Comparison of ENCODE assay signal across 1 cellular context in the genomic region with DNA sequence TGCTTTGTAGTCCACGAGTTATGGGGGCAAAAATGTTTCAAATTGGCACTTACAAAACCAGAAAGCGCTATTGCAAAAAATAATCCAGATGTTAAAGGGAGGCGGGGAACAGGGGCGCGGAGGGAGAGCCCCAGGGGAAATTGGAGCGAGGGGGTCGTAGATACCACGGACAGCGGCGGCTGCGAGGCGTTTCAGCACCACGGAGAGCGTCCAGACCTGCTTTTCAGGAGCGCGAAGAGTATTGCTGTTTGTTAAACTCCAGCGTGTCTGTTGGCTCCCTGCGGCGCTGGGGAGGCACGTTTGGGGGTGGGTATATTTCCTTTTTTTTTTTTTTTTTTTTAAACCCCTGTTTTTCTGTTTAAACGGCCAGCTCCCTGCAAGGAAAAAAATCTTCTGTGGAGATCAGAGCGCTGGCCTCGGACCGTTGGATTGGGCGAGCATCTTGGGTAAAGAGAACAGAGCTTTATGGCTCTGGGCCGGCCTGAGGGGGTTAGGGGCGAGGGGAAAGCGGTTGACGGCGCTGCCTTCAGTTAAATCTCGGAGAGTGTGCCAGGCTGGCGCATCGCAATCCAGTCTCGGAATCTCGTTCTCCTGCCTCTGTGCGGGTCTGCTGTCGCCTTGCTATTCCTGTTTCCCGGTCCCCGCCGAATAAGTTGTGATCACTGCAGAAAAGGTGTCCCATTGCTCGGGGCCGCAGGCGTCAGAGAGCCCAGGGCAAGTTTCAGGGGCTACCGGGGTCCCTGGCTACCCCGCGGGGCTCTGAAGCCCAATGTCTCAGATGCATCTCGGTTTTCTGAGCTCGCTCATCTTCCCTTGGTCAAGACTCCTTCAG.
TF ChIP-seq lines count a peak whose summit lies in the region.

A gene (minus strand): TSS at position 288 of the 832 bp plus-strand sequence. CDS start 302 bp downstream, outside the sequence.

TF ChIP-seq in K562, 482 proteins besides CTCF, POLR2A, EP300 and RAD21 (continued from another document and continues in another):
- TF ChIP-seq, protein P1, sequence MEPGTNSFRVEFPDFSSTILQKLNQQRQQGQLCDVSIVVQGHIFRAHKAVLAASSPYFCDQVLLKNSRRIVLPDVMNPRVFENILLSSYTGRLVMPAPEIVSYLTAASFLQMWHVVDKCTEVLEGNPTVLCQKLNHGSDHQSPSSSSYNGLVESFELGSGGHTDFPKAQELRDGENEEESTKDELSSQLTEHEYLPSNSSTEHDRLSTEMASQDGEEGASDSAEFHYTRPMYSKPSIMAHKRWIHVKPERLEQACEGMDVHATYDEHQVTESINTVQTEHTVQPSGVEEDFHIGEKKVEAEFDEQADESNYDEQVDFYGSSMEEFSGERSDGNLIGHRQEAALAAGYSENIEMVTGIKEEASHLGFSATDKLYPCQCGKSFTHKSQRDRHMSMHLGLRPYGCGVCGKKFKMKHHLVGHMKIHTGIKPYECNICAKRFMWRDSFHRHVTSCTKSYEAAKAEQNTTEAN (CRISPR knock-in tag; IDR thresholded peaks at IDR 0.05): no peak
- no peak for TF ChIP-seq CHD1 (IDR thresholded peaks at IDR 0.05; ENCODE audit: low read length)
- TF ChIP-seq HNRNPK (IDR thresholded peaks at IDR 0.05; ENCODE audit: low read depth, low read length, poor library complexity, severe bottlenecking): no peak
- TF ChIP-seq MIER1 (IDR thresholded peaks at IDR 0.05; ENCODE audit: low read depth): peak; percentile 98
- TF ChIP-seq ZNF76 (CRISPR knock-in tag; IDR thresholded peaks at IDR 0.05; ENCODE audit: borderline replicate concordance): no peak
- TF ChIP-seq, protein P2, sequence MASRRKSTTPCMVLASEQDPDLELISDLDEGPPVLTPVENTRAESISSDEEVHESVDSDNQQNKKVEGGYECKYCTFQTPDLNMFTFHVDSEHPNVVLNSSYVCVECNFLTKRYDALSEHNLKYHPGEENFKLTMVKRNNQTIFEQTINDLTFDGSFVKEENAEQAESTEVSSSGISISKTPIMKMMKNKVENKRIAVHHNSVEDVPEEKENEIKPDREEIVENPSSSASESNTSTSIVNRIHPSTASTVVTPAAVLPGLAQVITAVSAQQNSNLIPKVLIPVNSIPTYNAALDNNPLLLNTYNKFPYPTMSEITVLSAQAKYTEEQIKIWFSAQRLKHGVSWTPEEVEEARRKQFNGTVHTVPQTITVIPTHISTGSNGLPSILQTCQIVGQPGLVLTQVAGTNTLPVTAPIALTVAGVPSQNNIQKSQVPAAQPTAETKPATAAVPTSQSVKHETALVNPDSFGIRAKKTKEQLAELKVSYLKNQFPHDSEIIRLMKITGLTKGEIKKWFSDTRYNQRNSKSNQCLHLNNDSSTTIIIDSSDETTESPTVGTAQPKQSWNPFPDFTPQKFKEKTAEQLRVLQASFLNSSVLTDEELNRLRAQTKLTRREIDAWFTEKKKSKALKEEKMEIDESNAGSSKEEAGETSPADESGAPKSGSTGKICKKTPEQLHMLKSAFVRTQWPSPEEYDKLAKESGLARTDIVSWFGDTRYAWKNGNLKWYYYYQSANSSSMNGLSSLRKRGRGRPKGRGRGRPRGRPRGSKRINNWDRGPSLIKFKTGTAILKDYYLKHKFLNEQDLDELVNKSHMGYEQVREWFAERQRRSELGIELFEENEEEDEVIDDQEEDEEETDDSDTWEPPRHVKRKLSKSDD (conservative IDR thresholded peaks at IDR 0.05; ENCODE audit: low read length): no peak
- no peak for TF ChIP-seq CBFA2T2 (conservative IDR thresholded peaks at IDR 0.05)
- TF ChIP-seq CREBBP (IDR thresholded peaks at IDR 0.05; ENCODE audit: low read depth, low read length): no peak
- TF ChIP-seq ZFPM2 (CRISPR knock-in tag; IDR thresholded peaks at IDR 0.05): no peak
- TF ChIP-seq HEY1 (CRISPR knock-in tag; IDR thresholded peaks at IDR 0.05; ENCODE audit: borderline replicate concordance): no peak
- 0 out of 2 replicates have a peak, but pooled peaks have one; percentile 70 for TF ChIP-seq ZNF175 (CRISPR knock-in tag; IDR thresholded peaks at IDR 0.05; ENCODE audit: low read depth)
- TF ChIP-seq ATF7 (IDR thresholded peaks at IDR 0.05): no peak
- no peak for TF ChIP-seq TCFL5 (CRISPR knock-in tag; conservative IDR thresholded peaks at IDR 0.05)
- no peak for TF ChIP-seq ZNF551 (CRISPR knock-in tag; IDR thresholded peaks at IDR 0.05)
- TF ChIP-seq KDM2B (CRISPR knock-in tag; IDR thresholded peaks at IDR 0.05): no peak
- TF ChIP-seq HNRNPL (IDR thresholded peaks at IDR 0.05; ENCODE audit: low read depth, low read length): no peak
- TF ChIP-seq MCM2 (IDR thresholded peaks at IDR 0.05; ENCODE audit: low read depth): no peak
- TF ChIP-seq, protein P3, sequence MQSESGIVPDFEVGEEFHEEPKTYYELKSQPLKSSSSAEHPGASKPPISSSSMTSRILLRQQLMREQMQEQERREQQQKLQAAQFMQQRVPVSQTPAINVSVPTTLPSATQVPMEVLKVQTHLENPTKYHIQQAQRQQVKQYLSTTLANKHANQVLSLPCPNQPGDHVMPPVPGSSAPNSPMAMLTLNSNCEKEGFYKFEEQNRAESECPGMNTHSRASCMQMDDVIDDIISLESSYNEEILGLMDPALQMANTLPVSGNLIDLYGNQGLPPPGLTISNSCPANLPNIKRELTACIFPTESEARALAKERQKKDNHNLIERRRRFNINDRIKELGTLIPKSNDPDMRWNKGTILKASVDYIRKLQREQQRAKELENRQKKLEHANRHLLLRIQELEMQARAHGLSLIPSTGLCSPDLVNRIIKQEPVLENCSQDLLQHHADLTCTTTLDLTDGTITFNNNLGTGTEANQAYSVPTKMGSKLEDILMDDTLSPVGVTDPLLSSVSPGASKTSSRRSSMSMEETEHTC (IDR thresholded peaks at IDR 0.05): no peak
- TF ChIP-seq, protein P4, sequence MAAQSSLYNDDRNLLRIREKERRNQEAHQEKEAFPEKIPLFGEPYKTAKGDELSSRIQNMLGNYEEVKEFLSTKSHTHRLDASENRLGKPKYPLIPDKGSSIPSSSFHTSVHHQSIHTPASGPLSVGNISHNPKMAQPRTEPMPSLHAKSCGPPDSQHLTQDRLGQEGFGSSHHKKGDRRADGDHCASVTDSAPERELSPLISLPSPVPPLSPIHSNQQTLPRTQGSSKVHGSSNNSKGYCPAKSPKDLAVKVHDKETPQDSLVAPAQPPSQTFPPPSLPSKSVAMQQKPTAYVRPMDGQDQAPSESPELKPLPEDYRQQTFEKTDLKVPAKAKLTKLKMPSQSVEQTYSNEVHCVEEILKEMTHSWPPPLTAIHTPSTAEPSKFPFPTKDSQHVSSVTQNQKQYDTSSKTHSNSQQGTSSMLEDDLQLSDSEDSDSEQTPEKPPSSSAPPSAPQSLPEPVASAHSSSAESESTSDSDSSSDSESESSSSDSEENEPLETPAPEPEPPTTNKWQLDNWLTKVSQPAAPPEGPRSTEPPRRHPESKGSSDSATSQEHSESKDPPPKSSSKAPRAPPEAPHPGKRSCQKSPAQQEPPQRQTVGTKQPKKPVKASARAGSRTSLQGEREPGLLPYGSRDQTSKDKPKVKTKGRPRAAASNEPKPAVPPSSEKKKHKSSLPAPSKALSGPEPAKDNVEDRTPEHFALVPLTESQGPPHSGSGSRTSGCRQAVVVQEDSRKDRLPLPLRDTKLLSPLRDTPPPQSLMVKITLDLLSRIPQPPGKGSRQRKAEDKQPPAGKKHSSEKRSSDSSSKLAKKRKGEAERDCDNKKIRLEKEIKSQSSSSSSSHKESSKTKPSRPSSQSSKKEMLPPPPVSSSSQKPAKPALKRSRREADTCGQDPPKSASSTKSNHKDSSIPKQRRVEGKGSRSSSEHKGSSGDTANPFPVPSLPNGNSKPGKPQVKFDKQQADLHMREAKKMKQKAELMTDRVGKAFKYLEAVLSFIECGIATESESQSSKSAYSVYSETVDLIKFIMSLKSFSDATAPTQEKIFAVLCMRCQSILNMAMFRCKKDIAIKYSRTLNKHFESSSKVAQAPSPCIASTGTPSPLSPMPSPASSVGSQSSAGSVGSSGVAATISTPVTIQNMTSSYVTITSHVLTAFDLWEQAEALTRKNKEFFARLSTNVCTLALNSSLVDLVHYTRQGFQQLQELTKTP (IDR thresholded peaks at IDR 0.05; ENCODE audit: low read depth in 1 of 2, partially characterized antibody in 2 of 2): peak in 1 of 2 experiments; percentile 99
- TF ChIP-seq, protein P5, sequence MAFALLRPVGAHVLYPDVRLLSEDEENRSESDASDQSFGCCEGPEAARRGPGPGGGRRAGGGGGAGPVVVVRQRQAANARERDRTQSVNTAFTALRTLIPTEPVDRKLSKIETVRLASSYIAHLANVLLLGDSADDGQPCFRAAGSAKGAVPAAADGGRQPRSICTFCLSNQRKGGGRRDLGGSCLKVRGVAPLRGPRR (CRISPR knock-in tag; IDR thresholded peaks at IDR 0.05): no peak
- TF ChIP-seq ZNF668 (CRISPR knock-in tag; IDR thresholded peaks at IDR 0.05): no peak
- TF ChIP-seq MED1 (CRISPR knock-in tag; IDR thresholded peaks at IDR 0.05; ENCODE audit: borderline replicate concordance): no peak; the same call in 1 of the 2 replicates
- TF ChIP-seq, protein P6, sequence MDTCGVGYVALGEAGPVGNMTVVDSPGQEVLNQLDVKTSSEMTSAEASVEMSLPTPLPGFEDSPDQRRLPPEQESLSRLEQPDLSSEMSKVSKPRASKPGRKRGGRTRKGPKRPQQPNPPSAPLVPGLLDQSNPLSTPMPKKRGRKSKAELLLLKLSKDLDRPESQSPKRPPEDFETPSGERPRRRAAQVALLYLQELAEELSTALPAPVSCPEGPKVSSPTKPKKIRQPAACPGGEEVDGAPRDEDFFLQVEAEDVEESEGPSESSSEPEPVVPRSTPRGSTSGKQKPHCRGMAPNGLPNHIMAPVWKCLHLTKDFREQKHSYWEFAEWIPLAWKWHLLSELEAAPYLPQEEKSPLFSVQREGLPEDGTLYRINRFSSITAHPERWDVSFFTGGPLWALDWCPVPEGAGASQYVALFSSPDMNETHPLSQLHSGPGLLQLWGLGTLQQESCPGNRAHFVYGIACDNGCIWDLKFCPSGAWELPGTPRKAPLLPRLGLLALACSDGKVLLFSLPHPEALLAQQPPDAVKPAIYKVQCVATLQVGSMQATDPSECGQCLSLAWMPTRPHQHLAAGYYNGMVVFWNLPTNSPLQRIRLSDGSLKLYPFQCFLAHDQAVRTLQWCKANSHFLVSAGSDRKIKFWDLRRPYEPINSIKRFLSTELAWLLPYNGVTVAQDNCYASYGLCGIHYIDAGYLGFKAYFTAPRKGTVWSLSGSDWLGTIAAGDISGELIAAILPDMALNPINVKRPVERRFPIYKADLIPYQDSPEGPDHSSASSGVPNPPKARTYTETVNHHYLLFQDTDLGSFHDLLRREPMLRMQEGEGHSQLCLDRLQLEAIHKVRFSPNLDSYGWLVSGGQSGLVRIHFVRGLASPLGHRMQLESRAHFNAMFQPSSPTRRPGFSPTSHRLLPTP (IDR thresholded peaks at IDR 0.05; ENCODE audit: borderline replicate concordance, extremely low read depth, insufficient read length): no peak
- TF ChIP-seq, protein P7, sequence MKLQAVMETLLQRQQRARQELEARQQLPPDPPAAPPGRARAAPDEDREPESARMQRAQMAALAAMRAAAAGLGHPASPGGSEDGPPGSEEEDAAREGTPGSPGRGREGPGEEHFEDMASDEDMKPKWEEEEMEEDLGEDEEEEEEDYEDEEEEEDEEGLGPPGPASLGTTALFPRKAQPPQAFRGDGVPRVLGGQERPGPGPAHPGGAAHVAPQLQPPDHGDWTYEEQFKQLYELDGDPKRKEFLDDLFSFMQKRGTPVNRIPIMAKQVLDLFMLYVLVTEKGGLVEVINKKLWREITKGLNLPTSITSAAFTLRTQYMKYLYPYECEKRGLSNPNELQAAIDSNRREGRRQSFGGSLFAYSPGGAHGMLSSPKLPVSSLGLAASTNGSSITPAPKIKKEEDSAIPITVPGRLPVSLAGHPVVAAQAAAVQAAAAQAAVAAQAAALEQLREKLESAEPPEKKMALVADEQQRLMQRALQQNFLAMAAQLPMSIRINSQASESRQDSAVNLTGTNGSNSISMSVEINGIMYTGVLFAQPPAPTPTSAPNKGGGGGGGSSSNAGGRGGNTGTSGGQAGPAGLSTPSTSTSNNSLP (IDR thresholded peaks at IDR 0.05; ENCODE audit: borderline replicate concordance, low read depth, low read length): no peak
- no peak for TF ChIP-seq DNMT1 (IDR thresholded peaks at IDR 0.05)
- TF ChIP-seq E2F3 (CRISPR knock-in tag; IDR thresholded peaks at IDR 0.05): no peak
- no peak for TF ChIP-seq POU5F1 (IDR thresholded peaks at IDR 0.05; ENCODE audit: borderline replicate concordance, low read depth, low read length, partially characterized antibody)
- TF ChIP-seq DDX20 (tag; IDR thresholded peaks at IDR 0.05; ENCODE audit: low read depth): no peak
- TF ChIP-seq, protein P8, sequence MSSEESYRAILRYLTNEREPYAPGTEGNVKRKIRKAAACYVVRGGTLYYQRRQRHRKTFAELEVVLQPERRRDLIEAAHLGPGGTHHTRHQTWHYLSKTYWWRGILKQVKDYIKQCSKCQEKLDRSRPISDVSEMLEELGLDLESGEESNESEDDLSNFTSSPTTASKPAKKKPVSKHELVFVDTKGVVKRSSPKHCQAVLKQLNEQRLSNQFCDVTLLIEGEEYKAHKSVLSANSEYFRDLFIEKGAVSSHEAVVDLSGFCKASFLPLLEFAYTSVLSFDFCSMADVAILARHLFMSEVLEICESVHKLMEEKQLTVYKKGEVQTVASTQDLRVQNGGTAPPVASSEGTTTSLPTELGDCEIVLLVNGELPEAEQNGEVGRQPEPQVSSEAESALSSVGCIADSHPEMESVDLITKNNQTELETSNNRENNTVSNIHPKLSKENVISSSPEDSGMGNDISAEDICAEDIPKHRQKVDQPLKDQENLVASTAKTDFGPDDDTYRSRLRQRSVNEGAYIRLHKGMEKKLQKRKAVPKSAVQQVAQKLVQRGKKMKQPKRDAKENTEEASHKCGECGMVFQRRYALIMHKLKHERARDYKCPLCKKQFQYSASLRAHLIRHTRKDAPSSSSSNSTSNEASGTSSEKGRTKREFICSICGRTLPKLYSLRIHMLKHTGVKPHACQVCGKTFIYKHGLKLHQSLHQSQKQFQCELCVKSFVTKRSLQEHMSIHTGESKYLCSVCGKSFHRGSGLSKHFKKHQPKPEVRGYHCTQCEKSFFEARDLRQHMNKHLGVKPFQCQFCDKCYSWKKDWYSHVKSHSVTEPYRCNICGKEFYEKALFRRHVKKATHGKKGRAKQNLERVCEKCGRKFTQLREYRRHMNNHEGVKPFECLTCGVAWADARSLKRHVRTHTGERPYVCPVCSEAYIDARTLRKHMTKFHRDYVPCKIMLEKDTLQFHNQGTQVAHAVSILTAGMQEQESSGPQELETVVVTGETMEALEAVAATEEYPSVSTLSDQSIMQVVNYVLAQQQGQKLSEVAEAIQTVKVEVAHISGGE (CRISPR knock-in tag; IDR thresholded peaks at IDR 0.05): peak in 1 of 3 experiments; percentile 51; a peak in 1 of 6 replicates
- TF ChIP-seq SETDB1 (IDR thresholded peaks at IDR 0.05; ENCODE audit: low read length): no peak
- TF ChIP-seq, protein P9, sequence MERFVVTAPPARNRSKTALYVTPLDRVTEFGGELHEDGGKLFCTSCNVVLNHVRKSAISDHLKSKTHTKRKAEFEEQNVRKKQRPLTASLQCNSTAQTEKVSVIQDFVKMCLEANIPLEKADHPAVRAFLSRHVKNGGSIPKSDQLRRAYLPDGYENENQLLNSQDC (CRISPR knock-in tag; IDR thresholded peaks at IDR 0.05): no peak
- peak; percentile 86; the same call in 1 of the 2 replicates for TF ChIP-seq ZNF232 (CRISPR knock-in tag; IDR thresholded peaks at IDR 0.05)
- no peak for TF ChIP-seq SMARCE1 (IDR thresholded peaks at IDR 0.05)
- TF ChIP-seq NCOA4 (IDR thresholded peaks at IDR 0.05; ENCODE audit: partially characterized antibody): no peak
- TF ChIP-seq HDAC8 (tag; IDR thresholded peaks at IDR 0.05): no peak
- TF ChIP-seq HDAC2 (IDR thresholded peaks at IDR 0.05): peak; percentile 57
- TF ChIP-seq ZFX (CRISPR knock-in tag; IDR thresholded peaks at IDR 0.05): peak; percentile 17; the same call in 1 of the 2 replicates
- TF ChIP-seq ZZZ3 (IDR thresholded peaks at IDR 0.05): no peak
- TF ChIP-seq, protein P10, sequence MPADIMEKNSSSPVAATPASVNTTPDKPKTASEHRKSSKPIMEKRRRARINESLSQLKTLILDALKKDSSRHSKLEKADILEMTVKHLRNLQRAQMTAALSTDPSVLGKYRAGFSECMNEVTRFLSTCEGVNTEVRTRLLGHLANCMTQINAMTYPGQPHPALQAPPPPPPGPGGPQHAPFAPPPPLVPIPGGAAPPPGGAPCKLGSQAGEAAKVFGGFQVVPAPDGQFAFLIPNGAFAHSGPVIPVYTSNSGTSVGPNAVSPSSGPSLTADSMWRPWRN (IDR thresholded peaks at IDR 0.05; ENCODE audit: low read depth): no peak
